In genomic region chr1:179821524-179821923, GRCh38 we compare ENCODE assay signal across 22 cellular contexts.
"Had no signal": no experiment of that assay in that cellular context is flagged by ENCODE, and none has a peak within 500 bp of the region (broad histone marks: within the 10 kb centered on the region; RNA-seq: fewer than 3 reads in every experiment).

No MANE protein-coding gene starts in this region.

- H3K36me3 ChIP-seq: transverse colon had no signal

- ATAC-seq: activated naive CD8-positive, alpha-beta T cell treated with anti-CD3 and anti-CD28 coated beads, Interleukin-2, amount 50 U/mL, for 24 hours; left cardiac atrium; psoas muscle had no signal

- H3K27me3 Mint-ChIP-seq: activated naive CD4-positive, alpha-beta T cell treated with anti-CD3 and anti-CD28 coated beads, Interleukin-2, amount 50 U/mL, for 24 hours; activated naive CD8-positive, alpha-beta T cell treated with anti-CD3 and anti-CD28 coated beads, Interleukin-2, amount 50 U/mL, for 24 hours had no signal

- H3K36me3 Mint-ChIP-seq: activated naive CD4-positive, alpha-beta T cell treated with anti-CD3 and anti-CD28 coated beads, Interleukin-2, amount 50 U/mL, for 24 hours; mesothelial cell of epicardium; naive B cell had no signal

- H3K27me3 ChIP-seq: transverse colon had no signal

- H3K9me3 ChIP-seq: psoas muscle, transverse colon had no signal

- H3K4me3 Mint-ChIP-seq: activated naive CD4-positive, alpha-beta T cell treated with anti-CD3 and anti-CD28 coated beads, Interleukin-2, amount 50 U/mL, for 24 hours; activated naive CD8-positive, alpha-beta T cell treated with anti-CD3 and anti-CD28 coated beads, Interleukin-2, amount 50 U/mL, for 24 hours; activated T-helper 1 cell treated with anti-CD3 and anti-CD28 coated beads, Interleukin-12 subunit alpha, Interleukin-12 subunit beta, Interleukin-2, Interleukin-4 antibody, amounts not matched to agents 30 ng/mL and 10 ng/mL and 1 ng/mL, durations not matched to agents 14 hours and 24 hours and 36 hours; mesothelial cell of epicardium; naive B cell; neural crest cell had no signal

- H3K4me1 ChIP-seq: parathyroid adenoma, psoas muscle, transverse colon had no signal

- H3K4me3 ChIP-seq: psoas muscle, transverse colon had no signal

- DNase-seq: activated CD4-positive, alpha-beta T cell treated with anti-CD3 and anti-CD28 coated beads for 48 hours; activated CD4-positive, alpha-beta T cell treated with anti-CD3 and anti-CD28 coated beads, Interleukin-2, amount 50 U/mL, for 48 hours; activated CD8-positive, alpha-beta memory T cell treated with anti-CD3 and anti-CD28 coated beads, Interleukin-2, amount 50 U/mL, for 4 hours; activated naive CD8-positive, alpha-beta T cell treated with anti-CD3 and anti-CD28 coated beads, Interleukin-2, amount 50 U/mL, for 24 hours; activated T-cell treated with anti-CD3 and anti-CD28 coated beads, Interleukin-2, amount 50 U/mL, for 1 hour; amygdala; central memory CD4-positive, alpha-beta T cell; dermis blood vessel endothelial cell; effector CD8-positive, alpha-beta T cell; left cardiac atrium; mammary epithelial cell; naive B cell; occipital lobe; psoas muscle; stimulated activated naive CD4-positive, alpha-beta T cell; T-helper 1 cell; transverse colon had no signal

- H3K27ac Mint-ChIP-seq: activated naive CD4-positive, alpha-beta T cell treated with anti-CD3 and anti-CD28 coated beads, Interleukin-2, amount 50 U/mL, for 24 hours; activated naive CD8-positive, alpha-beta T cell treated with anti-CD3 and anti-CD28 coated beads, Interleukin-2, amount 50 U/mL, for 24 hours; activated T-helper 1 cell treated with anti-CD3 and anti-CD28 coated beads, Interleukin-12 subunit alpha, Interleukin-12 subunit beta, Interleukin-2, Interleukin-4 antibody, amounts not matched to agents 30 ng/mL and 10 ng/mL and 1 ng/mL, durations not matched to agents 14 hours and 24 hours and 36 hours; mesothelial cell of epicardium had no signal

- H3K9me3 Mint-ChIP-seq: activated naive CD4-positive, alpha-beta T cell treated with anti-CD3 and anti-CD28 coated beads, Interleukin-2, amount 50 U/mL, for 24 hours; activated naive CD8-positive, alpha-beta T cell treated with anti-CD3 and anti-CD28 coated beads, Interleukin-2, amount 50 U/mL, for 24 hours; activated T-helper 1 cell treated with anti-CD3 and anti-CD28 coated beads, Interleukin-12 subunit alpha, Interleukin-12 subunit beta, Interleukin-2, Interleukin-4 antibody, amounts not matched to agents 30 ng/mL and 10 ng/mL and 1 ng/mL, durations not matched to agents 14 hours and 24 hours and 36 hours; mesothelial cell of epicardium; naive B cell; neural crest cell had no signal

- H3K4me1 Mint-ChIP-seq: activated naive CD8-positive, alpha-beta T cell treated with anti-CD3 and anti-CD28 coated beads, Interleukin-2, amount 50 U/mL, for 24 hours; naive B cell had no signal
